Comparison of ENCODE assay signal across 27 cellular contexts in the genomic region with DNA sequence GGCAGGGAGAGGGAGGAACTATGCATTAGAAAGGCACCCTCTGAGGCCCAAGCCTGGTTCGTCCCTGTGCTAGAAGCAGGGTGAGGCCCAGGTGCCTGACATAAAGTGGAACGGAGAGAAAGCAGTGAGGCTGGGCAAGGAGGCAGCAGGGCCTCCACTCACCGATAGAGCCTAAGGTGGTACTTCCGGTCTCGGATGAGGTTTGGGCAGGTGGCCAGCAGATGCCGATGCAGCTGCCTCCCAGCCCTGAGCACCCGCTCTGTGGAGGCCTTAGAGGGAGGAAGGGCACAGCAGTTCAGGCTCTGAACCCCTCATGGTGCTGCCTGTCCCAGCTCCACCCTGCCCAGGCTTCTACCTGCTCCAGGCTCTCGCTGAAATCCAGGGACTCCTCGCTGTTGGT. TPM values are rescaled to one million over a fixed set of nuclear protein-coding genes. Genes with fewer than 3 reads are reported as not detected.
DNase-seq lines count a peak whose midpoint lies in the region; ATAC-seq and TF ChIP-seq lines count a peak whose summit lies in the region.
"Had no signal": no experiment of that assay in that cellular context is flagged by ENCODE, and none has a peak within 500 bp of the region (broad histone marks: within the 10 kb centered on the region; RNA-seq: fewer than 3 reads in every experiment).

No MANE protein-coding gene starts in this region.

- H4K20me1 ChIP-seq in OCI-LY3 (ENCODE audit: insufficient read depth, low read length): no peaks in the 10 kb centered on the region

- 0 out of 2 replicates have a peak overlapping the region, but pooled peaks have one; percentile 73 for H3K27ac ChIP-seq in C4-2B
- peak overlapping the region; percentile 12 for H3K27ac ChIP-seq in OCI-LY3 (ENCODE audit: low read length)
- peak overlapping the region in 50 of 59 donors; percentile 23 to 97 (median 94) for H3K27ac ChIP-seq in dorsolateral prefrontal cortex
- H3K27ac ChIP-seq in neuronal stem cell (replicated peaks; ENCODE audit: low read length): no peak overlapping the region
- H3K27ac ChIP-seq in left lung: no peak overlapping the region
- H3K27ac ChIP-seq: adrenal gland, HL-60 had no signal

- H3K23ac ChIP-seq in neuronal stem cell (ENCODE audit: low read depth, low read length, poor library complexity): peak overlapping the region; percentile 35

- no peak for DNase-seq in dorsolateral prefrontal cortex
- no peak for DNase-seq in neuronal stem cell (ENCODE audit: low spot score)
- DNase-seq in NCI-H1048 (lab: John Stamatoyannopoulos, UW): no peak
- no peak for DNase-seq in left lung
- DNase-seq: ACHN; activated CD4-positive, alpha-beta T cell treated with anti-CD3 and anti-CD28 coated beads, Interleukin-2, amount 10 ng/mL, durations not matched to agents 24 days and 14 days; activated naive CD4-positive, alpha-beta T cell treated with Interleukin-2 at 50 U/mL for 16 hours; activated T-cell treated with anti-CD3 and anti-CD28 coated beads, Interleukin-2, amount 50 U/mL, for 48 hours; adrenal gland; cortex of kidney; EL; mesenchymal stem cell; naive B cell; NCI-H1105 treated with DMSO at 0.1 percent for 48 hours; NCI-H2081 treated with DMSO at 0.1 percent for 48 hours; NCI-H446 treated with DMSO at 0.1 percent for 48 hours; NK-92 treated with Interleukin-12 subunit alpha and Interleukin-12 subunit beta, amount 100 ng/mL, for 24 hours; occipital lobe; stimulated activated CD4-positive, alpha-beta T cell treated with anti-CD3 and anti-CD28 coated beads, Interleukin-1b, Interleukin-23, amount 100 ng/mL, for 48 hours had no signal

- H3K9ac ChIP-seq in OCI-LY3 (ENCODE audit: low read length) (no peak overlapping the region), neuronal stem cell (ENCODE audit: low read depth, low read length, poor library complexity) (no peak overlapping the region)

- H2BK12ac ChIP-seq in neuronal stem cell (ENCODE audit: low read length): no peak overlapping the region

- H3K79me2 ChIP-seq in OCI-LY3 (ENCODE audit: low read length): no peaks in the 10 kb centered on the region

- H2BK15ac ChIP-seq in neuronal stem cell (ENCODE audit: low read length): peak overlapping the region; percentile 42

- no peak overlapping the region for H2BK5ac ChIP-seq in neuronal stem cell (ENCODE audit: low read length)

- no peak overlapping the region for H4K91ac ChIP-seq in neuronal stem cell (ENCODE audit: low read depth, low read length, poor library complexity)

- H2BK120ac ChIP-seq in neuronal stem cell (ENCODE audit: low read depth, low read length): no peak overlapping the region

- TF ChIP-seq CTCF in C4-2B (conservative IDR thresholded peaks at IDR 0.05): no peak
- TF ChIP-seq CTCF in OCI-LY3 (IDR thresholded peaks at IDR 0.05; ENCODE audit: low read depth, low read length): no peak
- TF ChIP-seq CTCF in dorsolateral prefrontal cortex (IDR thresholded peaks at IDR 0.05 in 54 of 56, conservative IDR thresholded peaks at IDR 0.05 in 2 of 56; ENCODE audit: low read depth in 1 of 56, partially characterized antibody in 56 of 56): no peak
- TF ChIP-seq CTCF in left lung (IDR thresholded peaks at IDR 0.05): no peak

- no peak overlapping the region for H3K4me3 ChIP-seq in OCI-LY3 (ENCODE audit: low read length)
- H3K4me3 ChIP-seq in dorsolateral prefrontal cortex: no peak overlapping the region
- peak overlapping the region in 1 of 2 donors; percentile 20 for H3K4me3 ChIP-seq in neuronal stem cell (ENCODE audit: low read length in 2 of 2)
- no peak overlapping the region for H3K4me3 ChIP-seq in left lung
- H3K4me3 ChIP-seq: adrenal gland, skin epidermis, thoracic aorta had no signal

- H3K4me2 ChIP-seq in OCI-LY3 (ENCODE audit: low read length) (peak overlapping the region; percentile 27), neuronal stem cell (ENCODE audit: insufficient read depth, low read length, poor library complexity, severe bottlenecking) (no peak overlapping the region)

- H2AFZ ChIP-seq in OCI-LY3 (ENCODE audit: low read depth, low read length) (no peak overlapping the region), neuronal stem cell (ENCODE audit: low read length) (no peak overlapping the region)

- H4K8ac ChIP-seq in neuronal stem cell (ENCODE audit: low read depth, low read length): no peak overlapping the region

- ATAC-seq in HG02642 (IDR thresholded peaks at IDR 0.05; ENCODE audit: poor library complexity, unreplicated experiment) (no peak), left lung (no peak), GM19035 (IDR thresholded peaks at IDR 0.05; ENCODE audit: unreplicated experiment) (no peak)

- H3K9me3 ChIP-seq in OCI-LY3 (ENCODE audit: insufficient read depth, low read length) (no peaks in the 10 kb centered on the region), neuronal stem cell (replicated peaks in 1 of 2; ENCODE audit: control insufficient read depth in 2 of 2, insufficient read depth in 1 of 2, low read depth in 1 of 2, low read length in 2 of 2) (no peaks in the 10 kb centered on the region), left lung (no peaks in the 10 kb centered on the region)
- H3K9me3 ChIP-seq: adrenal gland, thoracic aorta had no signal

- peak overlapping the region; percentile 39 for H3K18ac ChIP-seq in neuronal stem cell (ENCODE audit: low read length)

- no peaks in the 10 kb centered on the region for H3K79me1 ChIP-seq in neuronal stem cell (ENCODE audit: low read depth, low read length)

- peak overlapping the region; percentile 67 for H2AK5ac ChIP-seq in neuronal stem cell (ENCODE audit: low read depth, low read length)

- H3K36me3 ChIP-seq in OCI-LY3 (replicated peaks; ENCODE audit: low read depth, low read length): no peaks in the 10 kb centered on the region
- H3K36me3 ChIP-seq in neuronal stem cell (replicated peaks in 1 of 2; ENCODE audit: control insufficient read depth in 2 of 2, insufficient read depth in 2 of 2, low read length in 2 of 2): no peaks in the 10 kb centered on the region
- H3K36me3 ChIP-seq in left lung: peaks cover 0 to 28% of the 10 kb centered on the region in 2 donors
- H3K36me3 ChIP-seq: adrenal gland had no signal

- intact Hi-C loops in dorsolateral prefrontal cortex (cut with DNase I): no loop called here
- intact Hi-C loops in left lung (cut with DNase I): no loop called here

- H3K4me1 ChIP-seq in OCI-LY3 (ENCODE audit: low read length) (peaks cover 63% of the 10 kb centered on the region), neuronal stem cell (ENCODE audit: control insufficient read depth in 2 of 2, insufficient read depth in 1 of 2, low read depth in 1 of 2, low read length in 2 of 2) (peaks cover 0 to 5% of the 10 kb centered on the region in 2 donors), left lung (peaks cover 29 to 46% of the 10 kb centered on the region in 2 donors)
- H3K4me1 ChIP-seq: adrenal gland had no signal

- H3K14ac ChIP-seq in neuronal stem cell (ENCODE audit: low read length): no peak overlapping the region

- WGBS in neuronal stem cell (ENCODE audit: extremely low coverage in 2 of 2, insufficient read length in 2 of 2, insufficient replicate concordance in 1 of 2), 2 donors: no CpG with 5 or more reads among the region's 9 CpGs

- H3K4ac ChIP-seq in neuronal stem cell (ENCODE audit: low read length): no peak overlapping the region

- peaks cover under 1% of the 10 kb centered on the region; the same call in 1 of the 2 replicates for H3K27me3 ChIP-seq in OCI-LY3 (ENCODE audit: low read depth, low read length)
- H3K27me3 ChIP-seq in dorsolateral prefrontal cortex: no peaks in the 10 kb centered on the region
- H3K27me3 ChIP-seq in neuronal stem cell (ENCODE audit: control insufficient read depth in 3 of 3, insufficient read depth in 3 of 3, low read depth in 1 of 3, low read length in 3 of 3): no peaks in the 10 kb centered on the region
- no peaks in the 10 kb centered on the region for H3K27me3 ChIP-seq in left lung
- H3K27me3 ChIP-seq: adrenal gland had no signal

RNA-seq across cellular contexts. Expression of a gene that starts 7.1 kb away (rescaled TPM):
- 100 to 1,000 TPM in 51 of 120 experiments, 10 to 100 TPM in 69; 33.3 to 206 (median 93.7) TPM for total RNA-seq in dorsolateral prefrontal cortex
- polyA plus RNA-seq in neuronal stem cell (2013, experiment 1 of 2): 1.3 TPM
- polyA plus RNA-seq in neuronal stem cell (2013, experiment 2 of 2): 1.1 TPM
- total RNA-seq in left lung: 10 to 100 TPM; 15.9 to 28.9 TPM

RNA-seq across cellular contexts. Expression of a gene that starts 21.5 kb away (rescaled TPM):
- total RNA-seq in dorsolateral prefrontal cortex (100 to 1,000 TPM in 84 of 120 experiments, 10 to 100 TPM in 36; 71.9 to 264 (median 114) TPM), left lung (10 to 100 TPM; 35.4 to 38.6 TPM)
- 12.5 TPM for polyA plus RNA-seq in neuronal stem cell (2013, experiment 1 of 2)
- polyA plus RNA-seq in neuronal stem cell (2013, experiment 2 of 2): 12.3 TPM

RNA-seq across cellular contexts. Expression of a gene that starts 26.3 kb away (rescaled TPM):
- 1 to 10 TPM in 111 of 120 experiments, under 1 TPM in 9; 0.65 to 4.5 (median 2.0) TPM for total RNA-seq in dorsolateral prefrontal cortex
- not detected for polyA plus RNA-seq in neuronal stem cell (2013, experiment 1 of 2)
- 0.07 TPM for polyA plus RNA-seq in neuronal stem cell (2013, experiment 2 of 2)
- total RNA-seq in left lung: not detected
- total RNA-seq: occipital lobe; T-helper 2 cell treated with Interferon-gamma antibody and Interleukin-4, amounts not matched to agents 100 ng/mL and 5 ng/mL, for 36 hours had no signal

RNA-seq across cellular contexts. Expression of a gene that starts 45.7 kb away (rescaled TPM):
- total RNA-seq in dorsolateral prefrontal cortex (10 to 100 TPM; 18.5 to 41.3 (median 28.2) TPM), left lung (10 to 100 TPM; 18.5 to 20.7 TPM)
- 49.8 TPM for polyA plus RNA-seq in neuronal stem cell (2013, experiment 1 of 2)
- 50.8 TPM for polyA plus RNA-seq in neuronal stem cell (2013, experiment 2 of 2)

Comparison
In these comparisons a context has a peak if more than half of its experiments do, and no peak if none do; other contexts are left out.
1. H3K27ac ChIP-seq: peak in C4-2B (single experiment), OCI-LY3 (single experiment) and dorsolateral prefrontal cortex (50 of 59); none in neuronal stem cell (single experiment) and left lung (0 of 2).